8 cellular contexts compared by ENCODE assay signal in genomic region chr17:13002761-13003453, GRCh38. TPM values are rescaled to one million over a fixed set of nuclear protein-coding genes. Genes with fewer than 3 reads are reported as not detected.
DNase-seq lines count a peak whose midpoint lies in the region; ATAC-seq and TF ChIP-seq lines count a peak whose summit lies in the region.

No MANE protein-coding gene starts in this region.

- no peak for TF ChIP-seq EP300 in suprapubic skin (IDR thresholded peaks at IDR 0.05)

- H3K4me1 ChIP-seq in mucosa of descending colon (ENCODE audit: low read depth) = no peaks in the 10 kb centered on the region
- H3K4me1 ChIP-seq in suprapubic skin = no peaks in the 10 kb centered on the region

- H3K27me3 ChIP-seq in suprapubic skin = no peaks in the 10 kb centered on the region

- H3K9me3 ChIP-seq in mucosa of descending colon (no peaks in the 10 kb centered on the region), suprapubic skin (no peaks in the 10 kb centered on the region)

- ATAC-seq in GM18502 (IDR thresholded peaks at IDR 0.05; ENCODE audit: poor library complexity, unreplicated experiment) = peak; percentile 52
- ATAC-seq in esophagus mucosa = peak; percentile 77
- ATAC-seq in mucosa of descending colon = peak; percentile 86

- 48% methylated on average over 15 of the region's 15 CpGs for WGBS in suprapubic skin

- peak; percentile 78 for TF ChIP-seq CTCF in AG10803 (conservative IDR thresholded peaks at IDR 0.05; ENCODE audit: low read length)
- peak; percentile 63 for TF ChIP-seq CTCF in mucosa of descending colon (IDR thresholded peaks at IDR 0.05)
- peak; percentile 60 to 73 for TF ChIP-seq CTCF in suprapubic skin (IDR thresholded peaks at IDR 0.05)

- H3K36me3 ChIP-seq in mucosa of descending colon (ENCODE audit: low read depth) (peaks cover 18% of the 10 kb centered on the region), suprapubic skin (peaks cover 98% of the 10 kb centered on the region)

- intact Hi-C loops in mucosa of descending colon (cut with DNase I, micrococcal nuclease) = loop anchor here (5.0 to 10.0 kb wide), 2 partner anchors 818 to 826 kb away; no protein-coding TSS in a partner anchor

- TF ChIP-seq POLR2A in suprapubic skin (IDR thresholded peaks at IDR 0.05) = no peak

- H3K4me3 ChIP-seq in AG10803 (ENCODE audit: low read length) (no peak overlapping the region), mucosa of descending colon (no peak overlapping the region), suprapubic skin (no peak overlapping the region)

- peak; percentile 72 for DNase-seq in AG10803 (ENCODE audit: low read depth)
- DNase-seq in NCI-H2171 (lab: John Stamatoyannopoulos, UW) = peak; percentile 54
- peak; percentile 54 for DNase-seq in activated CD8-positive, alpha-beta memory T cell treated with anti-CD3 and anti-CD28 coated beads, Interleukin-2, amount 50 U/mL, for 4 hours
- DNase-seq in mucosa of descending colon = peak in 2 of 3 donors; percentile 79 to 97
- peak in 1 of 2 donors; percentile 83 for DNase-seq in suprapubic skin (ENCODE audit: low spot score in 2 of 2)
- DNase-seq in GM19240 (ENCODE audit: insufficient read length, low spot score) = no peak

- no peak overlapping the region for H3K27ac ChIP-seq in suprapubic skin

RNA-seq across cellular contexts. Expression of gene ELAC2, which starts 14.9 kb away (rescaled TPM):
- 39.0 TPM for total RNA-seq in esophagus mucosa
- total RNA-seq in mucosa of descending colon = 10 to 100 TPM; 46.7 to 47.1 (median 46.9) TPM
- total RNA-seq in suprapubic skin = 100 to 1,000 TPM in 1 of 4 donors, 10 to 100 TPM in 3; 85.7 to 143 (median 87.1) TPM
